In the genomic region with DNA sequence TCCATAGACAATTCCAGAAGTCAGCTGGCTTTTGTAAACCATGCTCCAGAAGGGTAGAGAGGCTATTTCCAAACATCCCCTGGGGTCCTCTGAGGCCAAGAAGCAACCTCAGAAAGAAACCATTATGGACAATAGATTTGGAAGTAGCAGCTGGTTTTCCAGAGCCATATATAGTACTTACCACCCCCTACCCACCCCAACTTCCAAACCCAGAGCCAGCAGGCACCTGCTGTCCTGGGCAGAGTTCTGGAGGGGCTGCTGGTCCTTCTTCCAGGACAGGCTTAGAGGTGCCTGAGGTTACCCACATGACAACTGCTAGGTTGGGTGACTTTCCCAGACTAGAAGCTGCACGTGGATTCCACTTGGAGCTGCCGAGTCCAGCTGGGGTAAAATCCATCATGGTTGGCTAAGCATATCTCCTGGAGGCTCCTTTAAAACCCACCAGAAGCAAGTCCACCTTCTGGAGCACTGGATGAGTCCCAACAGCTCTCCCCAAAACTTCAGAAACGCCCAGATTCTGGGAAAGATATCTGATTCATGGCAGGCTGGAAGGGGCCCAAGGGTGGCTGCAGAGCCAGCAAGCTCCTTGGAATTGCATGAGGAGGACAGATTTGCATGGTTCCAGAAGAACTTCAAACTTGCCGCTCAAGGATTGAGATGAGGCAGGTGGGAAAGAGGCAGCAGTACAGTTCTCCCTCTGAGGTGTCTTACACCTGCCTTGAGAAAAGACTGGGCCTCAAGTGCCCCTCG, we compare ENCODE assay signal across 1 cellular context.
TF ChIP-seq lines count a peak whose summit lies in the region.

No MANE protein-coding gene starts in this region.

TF ChIP-seq in H1, 55 proteins besides CTCF, POLR2A, EP300 and RAD21:
- TF ChIP-seq SIRT6 (IDR thresholded peaks at IDR 0.05; ENCODE audit: low read length) (no peak), SP2 (IDR thresholded peaks at IDR 0.05; ENCODE audit: low read length) (no peak), SUZ12 (IDR thresholded peaks at IDR 0.05; ENCODE audit: low read length) (no peak), EZH2 (IDR thresholded peaks at IDR 0.05; ENCODE audit: low read depth, low read length, severe bottlenecking) (no peak), CBX5 (IDR thresholded peaks at IDR 0.05; ENCODE audit: low read depth, low read length) (no peak), KDM1A (IDR thresholded peaks at IDR 0.05; ENCODE audit: borderline replicate concordance, low read length) (no peak), SP1 (IDR thresholded peaks at IDR 0.05; ENCODE audit: low read depth, low read length) (no peak), TAF7 (optimal IDR thresholded peaks at IDR 0.05; ENCODE audit: borderline replicate concordance, low read depth, low read length) (no peak), TAF1 (IDR thresholded peaks at IDR 0.05; ENCODE audit: low read depth, low read length) (no peak), CEBPB (IDR thresholded peaks at IDR 0.05; ENCODE audit: low read depth, low read length) (no peak), BRCA1 (IDR thresholded peaks at IDR 0.05; ENCODE audit: low read depth, low read length) (no peak), ASH2L (IDR thresholded peaks at IDR 0.05; ENCODE audit: low read length) (no peak), CTBP2 (IDR thresholded peaks at IDR 0.05; ENCODE audit: borderline replicate concordance, insufficient read depth, insufficient read length, low read length) (no peak), SP4 (IDR thresholded peaks at IDR 0.05; ENCODE audit: low read length) (no peak)
- TF ChIP-seq, protein P1, sequence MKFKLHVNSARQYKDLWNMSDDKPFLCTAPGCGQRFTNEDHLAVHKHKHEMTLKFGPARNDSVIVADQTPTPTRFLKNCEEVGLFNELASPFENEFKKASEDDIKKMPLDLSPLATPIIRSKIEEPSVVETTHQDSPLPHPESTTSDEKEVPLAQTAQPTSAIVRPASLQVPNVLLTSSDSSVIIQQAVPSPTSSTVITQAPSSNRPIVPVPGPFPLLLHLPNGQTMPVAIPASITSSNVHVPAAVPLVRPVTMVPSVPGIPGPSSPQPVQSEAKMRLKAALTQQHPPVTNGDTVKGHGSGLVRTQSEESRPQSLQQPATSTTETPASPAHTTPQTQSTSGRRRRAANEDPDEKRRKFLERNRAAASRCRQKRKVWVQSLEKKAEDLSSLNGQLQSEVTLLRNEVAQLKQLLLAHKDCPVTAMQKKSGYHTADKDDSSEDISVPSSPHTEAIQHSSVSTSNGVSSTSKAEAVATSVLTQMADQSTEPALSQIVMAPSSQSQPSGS (IDR thresholded peaks at IDR 0.05; ENCODE audit: low read length) = no peak
- TF ChIP-seq, protein P2, sequence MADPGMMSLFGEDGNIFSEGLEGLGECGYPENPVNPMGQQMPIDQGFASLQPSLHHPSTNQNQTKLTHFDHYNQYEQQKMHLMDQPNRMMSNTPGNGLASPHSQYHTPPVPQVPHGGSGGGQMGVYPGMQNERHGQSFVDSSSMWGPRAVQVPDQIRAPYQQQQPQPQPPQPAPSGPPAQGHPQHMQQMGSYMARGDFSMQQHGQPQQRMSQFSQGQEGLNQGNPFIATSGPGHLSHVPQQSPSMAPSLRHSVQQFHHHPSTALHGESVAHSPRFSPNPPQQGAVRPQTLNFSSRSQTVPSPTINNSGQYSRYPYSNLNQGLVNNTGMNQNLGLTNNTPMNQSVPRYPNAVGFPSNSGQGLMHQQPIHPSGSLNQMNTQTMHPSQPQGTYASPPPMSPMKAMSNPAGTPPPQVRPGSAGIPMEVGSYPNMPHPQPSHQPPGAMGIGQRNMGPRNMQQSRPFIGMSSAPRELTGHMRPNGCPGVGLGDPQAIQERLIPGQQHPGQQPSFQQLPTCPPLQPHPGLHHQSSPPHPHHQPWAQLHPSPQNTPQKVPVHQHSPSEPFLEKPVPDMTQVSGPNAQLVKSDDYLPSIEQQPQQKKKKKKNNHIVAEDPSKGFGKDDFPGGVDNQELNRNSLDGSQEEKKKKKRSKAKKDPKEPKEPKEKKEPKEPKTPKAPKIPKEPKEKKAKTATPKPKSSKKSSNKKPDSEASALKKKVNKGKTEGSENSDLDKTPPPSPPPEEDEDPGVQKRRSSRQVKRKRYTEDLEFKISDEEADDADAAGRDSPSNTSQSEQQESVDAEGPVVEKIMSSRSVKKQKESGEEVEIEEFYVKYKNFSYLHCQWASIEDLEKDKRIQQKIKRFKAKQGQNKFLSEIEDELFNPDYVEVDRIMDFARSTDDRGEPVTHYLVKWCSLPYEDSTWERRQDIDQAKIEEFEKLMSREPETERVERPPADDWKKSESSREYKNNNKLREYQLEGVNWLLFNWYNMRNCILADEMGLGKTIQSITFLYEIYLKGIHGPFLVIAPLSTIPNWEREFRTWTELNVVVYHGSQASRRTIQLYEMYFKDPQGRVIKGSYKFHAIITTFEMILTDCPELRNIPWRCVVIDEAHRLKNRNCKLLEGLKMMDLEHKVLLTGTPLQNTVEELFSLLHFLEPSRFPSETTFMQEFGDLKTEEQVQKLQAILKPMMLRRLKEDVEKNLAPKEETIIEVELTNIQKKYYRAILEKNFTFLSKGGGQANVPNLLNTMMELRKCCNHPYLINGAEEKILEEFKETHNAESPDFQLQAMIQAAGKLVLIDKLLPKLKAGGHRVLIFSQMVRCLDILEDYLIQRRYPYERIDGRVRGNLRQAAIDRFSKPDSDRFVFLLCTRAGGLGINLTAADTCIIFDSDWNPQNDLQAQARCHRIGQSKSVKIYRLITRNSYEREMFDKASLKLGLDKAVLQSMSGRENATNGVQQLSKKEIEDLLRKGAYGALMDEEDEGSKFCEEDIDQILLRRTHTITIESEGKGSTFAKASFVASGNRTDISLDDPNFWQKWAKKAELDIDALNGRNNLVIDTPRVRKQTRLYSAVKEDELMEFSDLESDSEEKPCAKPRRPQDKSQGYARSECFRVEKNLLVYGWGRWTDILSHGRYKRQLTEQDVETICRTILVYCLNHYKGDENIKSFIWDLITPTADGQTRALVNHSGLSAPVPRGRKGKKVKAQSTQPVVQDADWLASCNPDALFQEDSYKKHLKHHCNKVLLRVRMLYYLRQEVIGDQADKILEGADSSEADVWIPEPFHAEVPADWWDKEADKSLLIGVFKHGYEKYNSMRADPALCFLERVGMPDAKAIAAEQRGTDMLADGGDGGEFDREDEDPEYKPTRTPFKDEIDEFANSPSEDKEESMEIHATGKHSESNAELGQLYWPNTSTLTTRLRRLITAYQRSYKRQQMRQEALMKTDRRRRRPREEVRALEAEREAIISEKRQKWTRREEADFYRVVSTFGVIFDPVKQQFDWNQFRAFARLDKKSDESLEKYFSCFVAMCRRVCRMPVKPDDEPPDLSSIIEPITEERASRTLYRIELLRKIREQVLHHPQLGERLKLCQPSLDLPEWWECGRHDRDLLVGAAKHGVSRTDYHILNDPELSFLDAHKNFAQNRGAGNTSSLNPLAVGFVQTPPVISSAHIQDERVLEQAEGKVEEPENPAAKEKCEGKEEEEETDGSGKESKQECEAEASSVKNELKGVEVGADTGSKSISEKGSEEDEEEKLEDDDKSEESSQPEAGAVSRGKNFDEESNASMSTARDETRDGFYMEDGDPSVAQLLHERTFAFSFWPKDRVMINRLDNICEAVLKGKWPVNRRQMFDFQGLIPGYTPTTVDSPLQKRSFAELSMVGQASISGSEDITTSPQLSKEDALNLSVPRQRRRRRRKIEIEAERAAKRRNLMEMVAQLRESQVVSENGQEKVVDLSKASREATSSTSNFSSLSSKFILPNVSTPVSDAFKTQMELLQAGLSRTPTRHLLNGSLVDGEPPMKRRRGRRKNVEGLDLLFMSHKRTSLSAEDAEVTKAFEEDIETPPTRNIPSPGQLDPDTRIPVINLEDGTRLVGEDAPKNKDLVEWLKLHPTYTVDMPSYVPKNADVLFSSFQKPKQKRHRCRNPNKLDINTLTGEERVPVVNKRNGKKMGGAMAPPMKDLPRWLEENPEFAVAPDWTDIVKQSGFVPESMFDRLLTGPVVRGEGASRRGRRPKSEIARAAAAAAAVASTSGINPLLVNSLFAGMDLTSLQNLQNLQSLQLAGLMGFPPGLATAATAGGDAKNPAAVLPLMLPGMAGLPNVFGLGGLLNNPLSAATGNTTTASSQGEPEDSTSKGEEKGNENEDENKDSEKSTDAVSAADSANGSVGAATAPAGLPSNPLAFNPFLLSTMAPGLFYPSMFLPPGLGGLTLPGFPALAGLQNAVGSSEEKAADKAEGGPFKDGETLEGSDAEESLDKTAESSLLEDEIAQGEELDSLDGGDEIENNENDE (IDR thresholded peaks at IDR 0.05; ENCODE audit: insufficient replicate concordance, low read length) = no peak
TF ChIP-seq in H1: peak in this region for 0.
